7 cellular contexts compared by ENCODE assay signal in the genomic region with DNA sequence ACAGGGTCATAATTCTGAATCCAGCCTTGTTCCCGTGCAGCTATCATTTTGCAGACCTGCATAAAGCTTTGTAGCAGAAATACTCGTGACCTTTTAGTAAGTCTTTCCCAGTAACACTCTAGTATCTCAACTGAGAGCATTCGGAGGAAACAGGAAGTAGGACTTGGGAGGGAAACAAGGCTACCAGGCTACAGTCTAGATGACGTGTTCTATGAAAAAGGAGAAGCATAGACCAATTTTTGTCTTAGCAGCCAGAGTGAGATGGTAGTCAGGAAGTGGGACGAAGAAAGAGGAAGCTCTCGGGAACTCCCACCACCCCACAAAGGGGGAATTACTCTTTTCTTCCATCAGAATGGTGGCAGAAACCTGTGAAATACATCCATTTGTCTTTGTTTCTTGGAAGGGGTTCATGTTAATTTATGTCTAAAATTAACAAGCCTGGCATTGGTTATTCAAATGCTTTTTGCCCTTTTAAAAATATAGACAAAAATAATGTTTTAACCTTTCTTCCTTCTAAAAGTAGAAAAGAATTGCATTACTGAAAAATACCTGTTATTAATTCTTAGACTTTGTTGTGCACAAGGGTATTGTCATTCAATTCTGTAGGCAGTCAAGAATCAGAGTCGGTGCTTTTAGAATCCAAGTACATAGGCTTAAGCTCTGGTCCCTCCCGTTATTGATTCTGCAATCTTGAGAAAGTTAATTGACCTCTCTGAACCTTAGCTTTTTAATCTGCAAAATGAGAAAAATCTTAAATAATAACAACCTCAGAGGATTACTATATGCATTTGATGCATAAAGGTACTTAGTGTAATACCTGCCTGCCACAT. TPM values are rescaled to one million over a fixed set of nuclear protein-coding genes. Genes with fewer than 3 reads are reported as not detected.
A peak's percentile ranks its signal among the peaks of the same experiment; 100 is the strongest.
DNase-seq lines count a peak whose midpoint lies in the region; ATAC-seq and TF ChIP-seq lines count a peak whose summit lies in the region.

No MANE protein-coding gene starts in this region.

- in situ Hi-C loops in ACHN (cut with HindIII; ENCODE audit: low pct_ligation_motif_present, low pct_unique_long_range_greater_than_20kb, low sequenced_read_pairs), result no loop called here

- H3K9ac ChIP-seq in SK-N-MC (ENCODE audit: insufficient read length), result no peak overlapping the region

- H3K4me3 ChIP-seq in SK-N-MC (no peak overlapping the region), esophagus squamous epithelium (no peak overlapping the region), esophagus muscularis mucosa (no peak overlapping the region)

- TF ChIP-seq CTCF in esophagus squamous epithelium (IDR thresholded peaks at IDR 0.05) (no peak), esophagus muscularis mucosa (IDR thresholded peaks at IDR 0.05) (no peak)

- ATAC-seq in HG02981 (IDR thresholded peaks at IDR 0.05; ENCODE audit: unreplicated experiment), result peak; percentile 69

- H3K4me1 ChIP-seq in esophagus squamous epithelium, result peaks cover 0 to 2% (median 0%) of the 10 kb centered on the region in 3 donors
- H3K4me1 ChIP-seq in esophagus muscularis mucosa, result no peaks in the 10 kb centered on the region

- WGBS in esophagus squamous epithelium, 2 donors, result 60 to 67% methylated on average over 8 of the region's 8 CpGs
- 70% methylated on average over 8 of the region's 8 CpGs for WGBS in esophagus muscularis mucosa

- H3K27ac ChIP-seq in SK-N-MC (peak overlapping the region; percentile 9; the same call in 1 of the 2 replicates), esophagus squamous epithelium (no peak overlapping the region), esophagus muscularis mucosa (replicated peaks in 1 of 4) (no peak overlapping the region)

- intact Hi-C loops in esophagus squamous epithelium (cut with DNase I) (no loop called here), esophagus muscularis mucosa (cut with DNase I) (no loop called here)

- H3K36me3 ChIP-seq in SK-N-MC (ENCODE audit: insufficient read depth, low read length) (no peaks in the 10 kb centered on the region), esophagus squamous epithelium (no peaks in the 10 kb centered on the region), esophagus muscularis mucosa (no peaks in the 10 kb centered on the region)

- no peak for TF ChIP-seq POLR2A in esophagus squamous epithelium (IDR thresholded peaks at IDR 0.05)
- TF ChIP-seq POLR2A in esophagus muscularis mucosa (IDR thresholded peaks at IDR 0.05; ENCODE audit: low read depth), result no peak

- no peaks in the 10 kb centered on the region for H3K27me3 ChIP-seq in esophagus squamous epithelium
- H3K27me3 ChIP-seq in esophagus muscularis mucosa, result no peaks in the 10 kb centered on the region

- no peak for TF ChIP-seq EP300 in esophagus muscularis mucosa (IDR thresholded peaks at IDR 0.05)

- no peaks in the 10 kb centered on the region for H3K9me3 ChIP-seq in SK-N-MC (ENCODE audit: low read depth, low read length)
- H3K9me3 ChIP-seq in esophagus squamous epithelium, result no peaks in the 10 kb centered on the region
- H3K9me3 ChIP-seq in esophagus muscularis mucosa, result no peaks in the 10 kb centered on the region

- DNase-seq in GM19240 (ENCODE audit: insufficient read length, low spot score) (peak; percentile 8), SK-N-MC (ENCODE audit: low read depth, low spot score) (no peak), left kidney (ENCODE audit: low read depth, low spot score) (peak; percentile 23), ACHN (no peak), esophagus squamous epithelium (lab: John Stamatoyannopoulos, UW) (no peak), esophagus muscularis mucosa (ENCODE audit: extremely low spot score) (no peak)

RNA-seq across cellular contexts. Expression of a gene that starts 1.6 kb away (rescaled TPM):
- total RNA-seq in esophagus squamous epithelium, result under 1 TPM in 2 of 4 donors, not detected in 2; 0.19 to 0.38 TPM
- total RNA-seq in esophagus muscularis mucosa, result under 1 TPM; under 0.01 to 0.33 (median 0.15) TPM

RNA-seq across cellular contexts. Expression of a gene that starts 57.9 kb away (rescaled TPM):
- total RNA-seq in esophagus squamous epithelium (1 to 10 TPM in 2 of 4 donors, under 1 TPM in 2; 0.35 to 6.5 (median 1.0) TPM), esophagus muscularis mucosa (not detected)

Comparison
In these comparisons a context has a peak if more than half of its experiments do, and no peak if none do; other contexts are left out.
1. DNase-seq: peak in GM19240 (single experiment) and left kidney (single experiment); none in SK-N-MC (single experiment), ACHN (single experiment), esophagus squamous epithelium (single experiment) and esophagus muscularis mucosa (single experiment).